In genomic region chr6:48990746-48991145, GRCh38 we compare ENCODE assay signal across 17 cellular contexts.
"Had no signal": no experiment of that assay in that cellular context is flagged by ENCODE, and none has a peak within 500 bp of the region (broad histone marks: within the 10 kb centered on the region; RNA-seq: fewer than 3 reads in every experiment).

No MANE protein-coding gene starts in this region.

- H3K9me3 ChIP-seq: esophagus muscularis mucosa, neutrophil had no signal

- H3K4me3 ChIP-seq: coronary artery, esophagus muscularis mucosa, hepatocyte, left lung, thoracic aorta had no signal

- H3K36me3 Mint-ChIP-seq: activated naive CD4-positive, alpha-beta T cell treated with anti-CD3 and anti-CD28 coated beads, Interleukin-2, amount 50 U/mL, for 72 hours; naive thymus-derived CD4-positive, alpha-beta T cell; stimulated activated effector memory CD8-positive, alpha-beta T cell treated with anti-CD3 and anti-CD28 coated beads, Interleukin-12 subunit alpha, Interleukin-12 subunit beta, amount 100 ng/mL, for 72 hours had no signal

- H3K4me1 Mint-ChIP-seq: naive thymus-derived CD4-positive, alpha-beta T cell; stimulated activated effector memory CD8-positive, alpha-beta T cell treated with anti-CD3 and anti-CD28 coated beads, Interleukin-12 subunit alpha, Interleukin-12 subunit beta, amount 100 ng/mL, for 72 hours had no signal

- H3K4me3 Mint-ChIP-seq: activated CD8-positive, alpha-beta T cell treated with anti-CD3 and anti-CD28 coated beads for 36 hours; activated T-cell treated with anti-CD3 and anti-CD28 coated beads, Interleukin-2, amount 50 U/mL, for 4 hours; naive thymus-derived CD4-positive, alpha-beta T cell; stimulated activated effector memory CD8-positive, alpha-beta T cell treated with anti-CD3 and anti-CD28 coated beads, Interleukin-12 subunit alpha, Interleukin-12 subunit beta, amount 100 ng/mL, for 72 hours had no signal

- H3K4me1 ChIP-seq: esophagus muscularis mucosa, left lung had no signal

- ATAC-seq: activated CD8-positive, alpha-beta T cell treated with anti-CD3 and anti-CD28 coated beads for 36 hours; activated naive CD4-positive, alpha-beta T cell treated with anti-CD3 and anti-CD28 coated beads, Interleukin-2, amount 50 U/mL, for 72 hours; activated T-cell treated with anti-CD3 and anti-CD28 coated beads, Interleukin-2, amount 50 U/mL, for 4 hours; left lung; naive thymus-derived CD4-positive, alpha-beta T cell; stimulated activated effector memory CD8-positive, alpha-beta T cell treated with anti-CD3 and anti-CD28 coated beads, Interleukin-12 subunit alpha, Interleukin-12 subunit beta, amount 100 ng/mL, for 72 hours had no signal

- H3K4me2 ChIP-seq: hepatocyte had no signal

- DNase-seq: activated CD4-positive, alpha-beta T cell treated with anti-CD3 and anti-CD28 coated beads for 4 hours; activated CD8-positive, alpha-beta T cell treated with anti-CD3 and anti-CD28 coated beads for 36 hours; activated effector memory CD4-positive, alpha-beta T cell treated with Interleukin-2 at 50 U/mL for 16 hours; activated T-cell treated with anti-CD3 and anti-CD28 coated beads, Interleukin-2, amount 50 U/mL, for 4 hours; islet precursor cell; left lung; naive thymus-derived CD4-positive, alpha-beta T cell; retina; WERI-Rb-1 had no signal

- H3K27me3 Mint-ChIP-seq: activated CD8-positive, alpha-beta T cell treated with anti-CD3 and anti-CD28 coated beads for 36 hours; naive thymus-derived CD4-positive, alpha-beta T cell had no signal

- H3K79me2 ChIP-seq: hepatocyte had no signal

- H3K27me3 ChIP-seq: esophagus muscularis mucosa, hepatocyte, left lung, neutrophil had no signal

- H3K27ac Mint-ChIP-seq: activated CD8-positive, alpha-beta T cell treated with anti-CD3 and anti-CD28 coated beads for 36 hours; activated naive CD4-positive, alpha-beta T cell treated with anti-CD3 and anti-CD28 coated beads, Interleukin-2, amount 50 U/mL, for 72 hours; naive thymus-derived CD4-positive, alpha-beta T cell; stimulated activated effector memory CD8-positive, alpha-beta T cell treated with anti-CD3 and anti-CD28 coated beads, Interleukin-12 subunit alpha, Interleukin-12 subunit beta, amount 100 ng/mL, for 72 hours had no signal

- H3K27ac ChIP-seq: coronary artery, esophagus muscularis mucosa, hepatocyte, left lung, neutrophil, thoracic aorta, WERI-Rb-1 had no signal

- FAIRE-seq: urothelium cell line had no signal

- H2AFZ ChIP-seq: hepatocyte had no signal

- H3K36me3 ChIP-seq: esophagus muscularis mucosa, left lung, neutrophil, thoracic aorta, WERI-Rb-1 had no signal
